Comparison of ENCODE assay signal across 25 cellular contexts in the genomic region with DNA sequence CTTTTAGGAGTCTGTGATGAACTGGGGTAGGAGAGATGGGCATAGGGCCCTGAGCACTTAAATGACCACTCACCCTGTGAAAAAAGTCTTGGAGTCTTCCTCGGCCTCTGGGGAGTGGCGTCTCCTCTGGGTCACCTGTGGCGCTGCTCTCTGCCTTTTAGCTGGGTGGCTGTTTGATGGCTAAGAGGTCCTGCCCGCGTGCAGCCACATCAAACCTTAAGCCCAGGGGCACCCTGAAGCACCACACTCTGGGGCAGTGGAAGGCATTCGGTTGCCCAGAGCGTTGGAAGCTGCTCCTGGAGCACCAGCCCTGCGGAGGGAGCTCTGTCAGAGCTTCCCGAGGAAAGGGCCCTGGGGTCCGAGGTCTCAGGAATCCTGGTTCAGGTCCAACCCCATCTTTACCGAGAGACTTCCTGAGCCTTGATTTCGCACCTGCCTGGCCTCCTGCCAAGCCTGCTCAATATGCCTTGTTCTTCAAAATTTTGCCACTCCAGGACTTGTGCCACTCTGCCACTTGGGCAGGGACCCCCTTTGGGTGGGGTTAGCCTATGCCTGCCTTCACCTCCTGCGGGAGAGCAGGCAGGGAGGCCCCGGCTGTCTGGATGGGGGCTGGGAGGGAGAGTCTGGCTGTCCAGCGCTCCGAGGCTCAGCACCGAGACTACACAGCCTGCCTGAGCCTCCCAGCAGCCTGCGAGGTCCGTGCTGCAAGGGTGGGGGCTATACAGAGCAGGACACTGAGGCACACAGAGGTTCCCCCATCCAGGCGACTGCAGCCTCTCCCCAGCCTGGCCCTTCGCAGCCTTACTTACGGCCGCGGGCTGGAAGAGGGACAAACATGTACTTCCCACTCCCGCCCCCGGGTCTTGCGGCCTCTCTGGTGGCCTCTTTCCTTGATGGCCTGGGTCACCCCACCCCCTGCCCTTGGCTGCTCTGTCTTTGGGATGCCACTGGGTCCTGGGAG.
DNase-seq lines count a peak whose midpoint lies in the region; ATAC-seq and TF ChIP-seq lines count a peak whose summit lies in the region.
"Had no signal": no experiment of that assay in that cellular context is flagged by ENCODE, and none has a peak within 500 bp of the region (broad histone marks: within the 10 kb centered on the region; RNA-seq: fewer than 3 reads in every experiment).

No MANE protein-coding gene starts in this region.

- no peak overlapping the region for H4K8ac ChIP-seq in H9 (replicated peaks; ENCODE audit: insufficient read length, low read depth, low read length)

- no peak overlapping the region for H2BK5ac ChIP-seq in H9 (ENCODE audit: insufficient read length, low read length)

- H3K9me3 Mint-ChIP-seq in GM23338 = no peaks in the 10 kb centered on the region; the same call in 2 of the 3 replicates
- no peaks in the 10 kb centered on the region for H3K9me3 Mint-ChIP-seq in endodermal cell
- H3K9me3 Mint-ChIP-seq in H9 = no peaks in the 10 kb centered on the region
- H3K9me3 Mint-ChIP-seq: IgD-negative memory B cell; neural crest cell; stimulated activated effector memory CD8-positive, alpha-beta T cell treated with anti-CD3 and anti-CD28 coated beads, Interleukin-12 subunit alpha, Interleukin-12 subunit beta, amount 100 ng/mL, for 72 hours had no signal

- no peaks in the 10 kb centered on the region for H3K79me1 ChIP-seq in H9 (ENCODE audit: insufficient read depth, low read depth, low read length, poor library complexity, severe bottlenecking)

- H3K18ac ChIP-seq in H9 (ENCODE audit: insufficient read length, low read depth, low read length) = no peak overlapping the region

- no peak overlapping the region for H3K4me3 Mint-ChIP-seq in GM23338
- no peak overlapping the region for H3K4me3 Mint-ChIP-seq in endodermal cell
- no peak overlapping the region for H3K4me3 Mint-ChIP-seq in H9
- H3K4me3 Mint-ChIP-seq: activated CD4-positive, alpha-beta T cell treated with anti-CD3 and anti-CD28 coated beads for 36 hours; activated CD8-positive, alpha-beta T cell treated with anti-CD3 and anti-CD28 coated beads, Interleukin-2, amount 10 ng/mL, durations not matched to agents 7 days and 5 days; CD14-positive monocyte; IgD-negative memory B cell; neural crest cell; stimulated activated effector memory CD8-positive, alpha-beta T cell treated with anti-CD3 and anti-CD28 coated beads, Interleukin-12 subunit alpha, Interleukin-12 subunit beta, amount 100 ng/mL, for 72 hours had no signal

- no peak for DNase-seq in GM23338 (ENCODE audit: low spot score)
- DNase-seq in NCI-H1105 treated with DMSO at 0.1 percent for 48 hours (lab: John Stamatoyannopoulos, UW) = peak; percentile 10
- no peak for DNase-seq in endodermal cell
- no peak for DNase-seq in sciatic nerve (ENCODE audit: low spot score)
- DNase-seq in activated CD8-positive, alpha-beta memory T cell treated with anti-CD3 and anti-CD28 coated beads, Interleukin-2, amount 50 U/mL, for 48 hours = no peak
- DNase-seq in H9 = no peak
- DNase-seq: activated CD4-positive, alpha-beta T cell treated with anti-CD3 and anti-CD28 coated beads for 36 hours; activated CD8-positive, alpha-beta T cell treated with anti-CD3 and anti-CD28 coated beads, Interleukin-2, amount 10 ng/mL, durations not matched to agents 7 days and 5 days; activated gamma-delta T cell treated with Interleukin-2 at 50 U/mL for 16 hours; Calu3; GM23248; NCI-H2029 treated with DMSO at 0.1 percent for 48 hours; NCI-H226; posterior cingulate gyrus; stimulated activated CD4-positive, alpha-beta T cell treated with anti-CD3 and anti-CD28 coated beads, Interleukin-4, amount 100 ng/mL, for 24 hours; T-helper 2 cell had no signal

- no peak overlapping the region for H2BK120ac ChIP-seq in H9 (ENCODE audit: low read depth, low read length, poor library complexity, severe bottlenecking)

- no peak overlapping the region for H3T11ph ChIP-seq in H9 (ENCODE audit: low read length)

- no peaks in the 10 kb centered on the region for H3K9me2 ChIP-seq in GM23338 (ENCODE audit: insufficient read depth)

- intact Hi-C loops in sciatic nerve (cut with DNase I) = no loop called here

- no peaks in the 10 kb centered on the region for H3K36me3 ChIP-seq in GM23338 (ENCODE audit: insufficient read depth)
- no peaks in the 10 kb centered on the region for H3K36me3 ChIP-seq in endodermal cell (ENCODE audit: control insufficient read depth, insufficient read depth, low read length)
- H3K36me3 ChIP-seq: right lobe of liver, upper lobe of left lung had no signal

- WGBS in endodermal cell (ENCODE audit: insufficient coverage in 1 of 2, insufficient read length in 1 of 2), 2 experiments = 86 to 87% methylated on average over 18 to 27 of the region's 27 CpGs
- no CpG with 5 or more reads among the region's 27 CpGs for WGBS in H9 (ENCODE audit: extremely low coverage, insufficient read length, low lambda C conversion rate)

- H3K27me3 Mint-ChIP-seq in GM23338 (ENCODE audit: insufficient read depth, low read depth, poor library complexity) (peaks cover 2% of the 10 kb centered on the region), endodermal cell (ENCODE audit: insufficient read depth) (no peaks in the 10 kb centered on the region), H9 (ENCODE audit: low read depth) (peaks cover 2% of the 10 kb centered on the region; the same call in 1 of the 2 replicates)
- H3K27me3 Mint-ChIP-seq: activated CD4-positive, alpha-beta T cell treated with anti-CD3 and anti-CD28 coated beads for 36 hours had no signal

- no peak overlapping the region for H3K9ac ChIP-seq in endodermal cell (ENCODE audit: extremely low read depth, low read length, poor library complexity, severe bottlenecking)
- H3K9ac ChIP-seq in H9 (ENCODE audit: extremely low read depth, insufficient read length, low read length) = no peak overlapping the region
- H3K9ac ChIP-seq: GM23248 had no signal

- H3K27me3 ChIP-seq in GM23338 (ENCODE audit: insufficient read depth) (no peaks in the 10 kb centered on the region), endodermal cell (ENCODE audit: control insufficient read depth, insufficient read depth, low read length, poor library complexity, severe bottlenecking) (no peaks in the 10 kb centered on the region), H9 (ENCODE audit: insufficient read depth, low read length) (no peaks in the 10 kb centered on the region)
- H3K27me3 ChIP-seq: right lobe of liver, upper lobe of left lung had no signal

- H3K4me2 ChIP-seq in GM23338 (no peak overlapping the region), H9 (ENCODE audit: insufficient read depth, insufficient read length, low read length) (no peak overlapping the region)

- no peak overlapping the region for H4K91ac ChIP-seq in H9 (ENCODE audit: insufficient read length, low read depth, low read length)

- H3K4me1 ChIP-seq in GM23338 (ENCODE audit: insufficient read depth) (no peaks in the 10 kb centered on the region), endodermal cell (ENCODE audit: control insufficient read depth, insufficient read depth, low read length) (no peaks in the 10 kb centered on the region), H9 (ENCODE audit: insufficient read depth, low read length) (no peaks in the 10 kb centered on the region)

- H2BK20ac ChIP-seq in H9 (ENCODE audit: low read depth, low read length, poor library complexity, severe bottlenecking) = no peak overlapping the region

- H3K23me2 ChIP-seq in H9 (ENCODE audit: insufficient read length, low read depth, low read length, poor library complexity, severe bottlenecking) = no peaks in the 10 kb centered on the region

- H2AFZ ChIP-seq in GM23338 (no peak overlapping the region), H9 (ENCODE audit: low read length) (no peak overlapping the region)
- H2AFZ ChIP-seq: GM23248 had no signal

- no peak overlapping the region for H3K27ac ChIP-seq in GM23338 (ENCODE audit: low read depth)
- H3K27ac ChIP-seq in endodermal cell (ENCODE audit: low read depth, low read length) = no peak overlapping the region
- no peak overlapping the region for H3K27ac ChIP-seq in H9 (ENCODE audit: insufficient read length, low read depth, low read length)
- H3K27ac ChIP-seq: GM23248, RWPE1, SK-N-MC, upper lobe of left lung had no signal

- no peaks in the 10 kb centered on the region for H3K36me3 Mint-ChIP-seq in GM23338 (ENCODE audit: low read depth)
- no peaks in the 10 kb centered on the region for H3K36me3 Mint-ChIP-seq in endodermal cell (ENCODE audit: low read depth)
- peaks cover 0 to 2% (median 0%) of the 10 kb centered on the region in 3 experiments; a peak in 1 of 7 replicates for H3K36me3 Mint-ChIP-seq in H9 (ENCODE audit: insufficient read depth in 1 of 3, low read depth in 3 of 3)
- H3K36me3 Mint-ChIP-seq: CD14-positive monocyte; IgD-negative memory B cell; stimulated activated effector memory CD8-positive, alpha-beta T cell treated with anti-CD3 and anti-CD28 coated beads, Interleukin-12 subunit alpha, Interleukin-12 subunit beta, amount 100 ng/mL, for 72 hours had no signal

- no peak overlapping the region; the same call in 1 of the 2 replicates for H3K14ac ChIP-seq in H9 (ENCODE audit: insufficient read depth, low read length)

- H4K20me1 ChIP-seq in GM23338 (replicated peaks; ENCODE audit: insufficient read depth) (no peaks in the 10 kb centered on the region), H9 (ENCODE audit: control insufficient read depth, insufficient read depth, insufficient read length) (no peaks in the 10 kb centered on the region)

- no peak overlapping the region for H3K56ac ChIP-seq in H9 (ENCODE audit: insufficient read length, low read depth, low read length)

- H3K4me3 ChIP-seq in GM23338 (no peak overlapping the region), endodermal cell (ENCODE audit: low read length) (no peak overlapping the region)
- H3K4me3 ChIP-seq: GM23248, right lobe of liver, SK-N-MC, upper lobe of left lung had no signal

- H3K27ac Mint-ChIP-seq in GM23338 (no peak overlapping the region), endodermal cell (no peak overlapping the region), H9 (no peak overlapping the region)
- H3K27ac Mint-ChIP-seq: activated CD4-positive, alpha-beta T cell treated with anti-CD3 and anti-CD28 coated beads for 36 hours; activated CD8-positive, alpha-beta T cell treated with anti-CD3 and anti-CD28 coated beads, Interleukin-2, amount 10 ng/mL, durations not matched to agents 7 days and 5 days; IgD-negative memory B cell; stimulated activated effector memory CD8-positive, alpha-beta T cell treated with anti-CD3 and anti-CD28 coated beads, Interleukin-12 subunit alpha, Interleukin-12 subunit beta, amount 100 ng/mL, for 72 hours had no signal

- H2BK15ac ChIP-seq in H9 (ENCODE audit: low read depth, low read length) = no peak overlapping the region

- H3K79me2 ChIP-seq in GM23338 (replicated peaks; ENCODE audit: insufficient read depth) (no peaks in the 10 kb centered on the region), H9 (ENCODE audit: insufficient read depth, low read length) (no peaks in the 10 kb centered on the region)

- H3K9me3 ChIP-seq in endodermal cell (ENCODE audit: control insufficient read depth, low read length) (no peaks in the 10 kb centered on the region), H9 (ENCODE audit: control insufficient read depth, low read depth, low read length) (no peaks in the 10 kb centered on the region)
- H3K9me3 ChIP-seq: right lobe of liver, upper lobe of left lung had no signal

- TF ChIP-seq CTCF in GM23338 (conservative IDR thresholded peaks at IDR 0.05; ENCODE audit: low read depth in 2 of 2) = no peak
- peak; percentile 17 for TF ChIP-seq CTCF in endodermal cell (conservative IDR thresholded peaks at IDR 0.05)
- TF ChIP-seq CTCF in H9 (conservative IDR thresholded peaks at IDR 0.05) = no peak

- H3F3A ChIP-seq in GM23338 (replicated peaks; ENCODE audit: low read depth) = no peaks in the 10 kb centered on the region

- H2AK5ac ChIP-seq in H9 (ENCODE audit: insufficient read length, low read length) = no peak overlapping the region

- H3K4ac ChIP-seq in H9 (ENCODE audit: low read depth, low read length) = no peak overlapping the region

- H3K23ac ChIP-seq in H9 (ENCODE audit: insufficient read length, low read depth, low read length) = no peak overlapping the region

- H4K5ac ChIP-seq in H9 (ENCODE audit: insufficient read length, low read depth, low read length) = no peak overlapping the region

- ATAC-seq in GM23338 (peak; percentile 17; the same call in 2 of the 3 replicates), sciatic nerve (peak; percentile 2), GM21717 (IDR thresholded peaks at IDR 0.05; ENCODE audit: unreplicated experiment) (no peak)
- ATAC-seq: activated CD4-positive, alpha-beta T cell treated with anti-CD3 and anti-CD28 coated beads for 36 hours; activated CD8-positive, alpha-beta T cell treated with anti-CD3 and anti-CD28 coated beads, Interleukin-2, amount 10 ng/mL, durations not matched to agents 7 days and 5 days; right lobe of liver; stimulated activated effector memory CD8-positive, alpha-beta T cell treated with anti-CD3 and anti-CD28 coated beads, Interleukin-12 subunit alpha, Interleukin-12 subunit beta, amount 100 ng/mL, for 72 hours had no signal

- H2BK12ac ChIP-seq in H9 (ENCODE audit: insufficient read length, low read depth, low read length) = no peak overlapping the region

- H3K4me1 Mint-ChIP-seq in GM23338 (peaks cover 16% of the 10 kb centered on the region), endodermal cell (no peaks in the 10 kb centered on the region), H9 (peaks cover 8 to 21% of the 10 kb centered on the region in 2 experiments)
- H3K4me1 Mint-ChIP-seq: activated CD4-positive, alpha-beta T cell treated with anti-CD3 and anti-CD28 coated beads for 36 hours; stimulated activated effector memory CD8-positive, alpha-beta T cell treated with anti-CD3 and anti-CD28 coated beads, Interleukin-12 subunit alpha, Interleukin-12 subunit beta, amount 100 ng/mL, for 72 hours had no signal
